In genomic region chr4:138910201-138910913, GRCh38 we compare ENCODE assay signal across 10 cellular contexts.
DNase-seq lines count a peak whose midpoint lies in the region; TF ChIP-seq lines count a peak whose summit lies in the region.
"Had no signal": no experiment of that assay in that cellular context is flagged by ENCODE, and none has a peak within 500 bp of the region (broad histone marks: within the 10 kb centered on the region; RNA-seq: fewer than 3 reads in every experiment).

No MANE protein-coding gene starts in this region.

- H3K79me1 ChIP-seq in mesenchymal stem cell (replicated peaks; ENCODE audit: low read length, poor library complexity, severe bottlenecking), result no peaks in the 10 kb centered on the region

- peaks cover 8% of the 10 kb centered on the region for H3K4me1 ChIP-seq in ACC112 (ENCODE audit: control insufficient read depth, insufficient read depth, low read length, unreplicated experiment)
- H3K4me1 ChIP-seq in mesenchymal stem cell (ENCODE audit: control insufficient read depth, insufficient read depth, low read depth, low read length), result peaks cover 9% of the 10 kb centered on the region

- no peak overlapping the region for H3K18ac ChIP-seq in mesenchymal stem cell (ENCODE audit: low read depth in 1 of 2, low read length in 2 of 2)

- no peak overlapping the region for H3K23ac ChIP-seq in mesenchymal stem cell (ENCODE audit: low read length in 2 of 2)

- H3K27ac ChIP-seq in ACC112 (ENCODE audit: low read depth, low read length) (peak overlapping the region; percentile 28; the same call in 1 of the 2 replicates), mesenchymal stem cell (ENCODE audit: low read length, poor library complexity, severe bottlenecking) (peak overlapping the region; percentile 13)

- H3K79me2 ChIP-seq in ACC112 (ENCODE audit: control insufficient read depth, insufficient read depth, low read length, unreplicated experiment), result no peaks in the 10 kb centered on the region

- no peak overlapping the region for H4K91ac ChIP-seq in mesenchymal stem cell (ENCODE audit: low read length)

- no peaks in the 10 kb centered on the region for H3K9me3 ChIP-seq in mesenchymal stem cell (ENCODE audit: control insufficient read depth, low read length)

- peak overlapping the region; percentile 66 for H3K9ac ChIP-seq in mesenchymal stem cell (ENCODE audit: low read length)

- no peak overlapping the region for H3K14ac ChIP-seq in mesenchymal stem cell (ENCODE audit: low read length in 2 of 2)

- H2AK5ac ChIP-seq in mesenchymal stem cell (ENCODE audit: low read length, severe bottlenecking), result no peak overlapping the region

- H2BK120ac ChIP-seq in mesenchymal stem cell (ENCODE audit: low read depth, low read length), result no peak overlapping the region

- peak overlapping the region; percentile 47 for H3K4me2 ChIP-seq in mesenchymal stem cell (ENCODE audit: low read length, poor library complexity, severe bottlenecking)

- WGBS in mesenchymal stem cell, result 57% methylated on average over 6 of the region's 6 CpGs

- H3K36me3 ChIP-seq in ACC112 (ENCODE audit: insufficient read depth, low read length) (no peaks in the 10 kb centered on the region), mesenchymal stem cell (ENCODE audit: control insufficient read depth in 1 of 2, insufficient read depth in 2 of 2, low read depth in 1 of 2, low read length in 2 of 2) (no peaks in the 10 kb centered on the region)

- TF ChIP-seq CTCF in astrocyte of the spinal cord (IDR thresholded peaks at IDR 0.05; ENCODE audit: low read depth, low read length) (no peak), GM13977 (IDR thresholded peaks at IDR 0.05; ENCODE audit: extremely low read depth, insufficient read depth, missing control alignments) (no peak)

- no peak overlapping the region for H4K8ac ChIP-seq in mesenchymal stem cell (ENCODE audit: low read length)

- H3K4me3 ChIP-seq in ACC112 (ENCODE audit: low read depth, low read length) (no peak overlapping the region), astrocyte of the spinal cord (ENCODE audit: low read depth, low read length) (no peak overlapping the region), mesenchymal stem cell (ENCODE audit: insufficient read depth in 1 of 2, low read depth in 1 of 2, low read length in 2 of 2) (no peak overlapping the region)

- peak; percentile 87 to 99 (median 94) for DNase-seq in NCI-H1417 (lab: John Stamatoyannopoulos, UW)
- peak; percentile 60 for DNase-seq in astrocyte of the spinal cord (ENCODE audit: low read depth, low spot score)
- DNase-seq in mesenchymal stem cell, result peak; percentile 90
- no peak for DNase-seq in GM13977 (ENCODE audit: low spot score)
- DNase-seq in Ammon's horn (ENCODE audit: low spot score), result no peak
- DNase-seq in NCI-H524 treated with DMSO at 0.1 percent for 48 hours (lab: John Stamatoyannopoulos, UW), result no peak
- no peak for DNase-seq in inferior parietal cortex (ENCODE audit: extremely low spot score)
- DNase-seq: CD8-positive, alpha-beta T cell; NCI-H1048 had no signal

- H3K4ac ChIP-seq in mesenchymal stem cell (ENCODE audit: low read depth in 1 of 2, low read length in 2 of 2), result no peak overlapping the region

- in situ Hi-C loops in astrocyte of the spinal cord (cut with HindIII; ENCODE audit: low sequenced_read_pairs), result no loop called here
- in situ Hi-C loops in GM13977 (cut with MboI; ENCODE audit: low pct_unique_long_range_greater_than_20kb, low sequenced_read_pairs, unreplicated experiment), result no loop called here

- H2AFZ ChIP-seq in ACC112 (ENCODE audit: low read length, unreplicated experiment) (peak overlapping the region; percentile 28), mesenchymal stem cell (ENCODE audit: low read depth, low read length) (no peak overlapping the region)

- H3K27me3 ChIP-seq in ACC112 (ENCODE audit: insufficient read depth, low read length) (no peaks in the 10 kb centered on the region), mesenchymal stem cell (ENCODE audit: control insufficient read depth in 1 of 2, insufficient read depth in 1 of 2, low read length in 2 of 2) (peaks cover 0 to 4% of the 10 kb centered on the region in 2 experiments)

- no peak overlapping the region for H2BK5ac ChIP-seq in mesenchymal stem cell (ENCODE audit: low read depth, low read length, poor library complexity, severe bottlenecking)

- H2BK12ac ChIP-seq in mesenchymal stem cell (ENCODE audit: low read length in 2 of 2), result peak overlapping the region in 1 of 2 experiments; percentile 34

- H2BK15ac ChIP-seq in mesenchymal stem cell (ENCODE audit: low read depth, poor library complexity, severe bottlenecking), result no peak overlapping the region

Comparison
In these comparisons a context has a peak if more than half of its experiments do, and no peak if none do; other contexts are left out.
1. DNase-seq: peak in NCI-H1417 (3 of 3), astrocyte of the spinal cord (single experiment) and mesenchymal stem cell (single experiment); none in GM13977 (single experiment), Ammon's horn (single experiment), NCI-H524 treated with DMSO at 0.1 percent for 48 hours (single experiment) and inferior parietal cortex (single experiment).